In the genomic region with DNA sequence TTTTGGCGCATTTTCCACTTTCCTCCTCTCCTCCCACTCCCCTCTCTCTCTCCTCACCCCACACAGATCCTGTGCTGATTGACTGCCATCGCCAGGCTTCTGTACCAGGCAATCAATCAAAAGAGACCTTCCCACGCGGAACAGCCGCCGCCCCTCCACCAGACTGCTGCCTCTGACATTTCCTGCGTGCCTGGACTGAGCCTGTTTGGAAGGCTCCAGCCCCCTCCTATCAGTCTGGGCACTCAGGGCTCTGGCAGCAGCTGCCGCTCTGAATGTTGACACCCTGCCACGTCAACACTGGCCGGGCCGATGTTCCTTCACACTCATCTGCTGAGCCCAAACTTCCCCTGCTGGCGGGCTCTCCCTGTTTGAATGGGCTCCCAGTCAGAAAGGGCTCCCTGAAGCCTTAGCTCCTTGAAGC, we compare ENCODE assay signal across 8 cellular contexts.
DNase-seq lines count a peak whose midpoint lies in the region; ATAC-seq and TF ChIP-seq lines count a peak whose summit lies in the region.

No MANE protein-coding gene starts in this region.

- peak overlapping the region; percentile 52 for H3K27ac ChIP-seq in cingulate gyrus (ENCODE audit: low read depth, low read length)

- DNase-seq in AG08396 (ENCODE audit: low spot score) = peak; percentile 23
- peak; percentile 12 for DNase-seq in HT1080 (ENCODE audit: low read depth)
- peak; percentile 36 for DNase-seq in midbrain (lab: John Stamatoyannopoulos, UW)
- no peak for DNase-seq in GM13976 (ENCODE audit: low spot score)
- DNase-seq in kidney glomerular epithelial cell (lab: John Stamatoyannopoulos, UW) = no peak
- DNase-seq in D341Med (ENCODE audit: low spot score) = no peak

- in situ Hi-C loops in GM13976 (cut with MboI; ENCODE audit: low sequenced_read_pairs, unreplicated experiment) = no loop called here

- TF ChIP-seq CTCF in GM13976 (IDR thresholded peaks at IDR 0.05; ENCODE audit: borderline replicate concordance, control extremely low read depth, extremely low read depth, insufficient read depth, missing control alignments) = no peak

- no peak for ATAC-seq in GM21576 (IDR thresholded peaks at IDR 0.05; ENCODE audit: unreplicated experiment)

Comparison
In these comparisons a context has a peak if more than half of its experiments do, and no peak if none do; other contexts are left out.
1. DNase-seq: peak in AG08396 (single experiment), HT1080 (single experiment) and midbrain (single experiment); none in GM13976 (single experiment), kidney glomerular epithelial cell (single experiment) and D341Med (single experiment).